In the genomic region with DNA sequence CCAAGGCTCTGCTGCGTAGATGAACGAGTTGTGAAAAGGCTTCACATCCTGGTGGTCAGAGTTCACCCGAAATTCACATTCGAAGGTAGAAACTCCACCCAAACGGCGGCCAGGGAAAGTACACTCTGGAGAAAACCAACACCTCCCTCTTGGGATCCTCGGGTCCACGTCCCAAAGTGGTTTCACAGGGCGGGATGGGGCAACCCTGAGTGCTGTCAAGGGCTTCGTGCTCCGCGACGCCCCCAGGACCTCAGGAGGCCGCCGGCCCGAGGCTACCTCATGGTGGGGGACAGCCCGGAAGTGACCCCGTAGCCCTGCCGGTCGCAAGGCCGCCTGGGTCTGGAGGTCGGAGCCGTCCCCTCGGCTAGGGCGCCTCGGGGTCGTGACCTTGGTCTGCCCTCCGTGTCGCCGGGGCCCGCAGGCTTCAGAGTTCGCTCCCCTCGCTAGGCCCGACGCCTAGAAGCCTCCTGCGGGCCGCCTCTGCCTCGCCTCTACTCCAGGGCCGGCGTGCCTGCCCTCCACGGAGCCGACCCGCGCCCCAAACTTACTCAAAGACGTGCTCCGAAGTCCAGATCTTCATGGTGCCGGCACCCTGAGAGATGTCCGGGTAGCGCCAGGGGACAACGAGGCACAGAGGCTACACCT, we compare ENCODE assay signal across 1 cellular context.
TF ChIP-seq lines count a peak whose summit lies in the region.

A gene (minus strand): TSS at position 636 of the 645 bp plus-strand sequence. CDS start 56 bp downstream, at position 580.

TF ChIP-seq in HepG2, 621 proteins besides CTCF, POLR2A, EP300 and RAD21 (continued from another document and continues in another):
- TF ChIP-seq, protein P1, sequence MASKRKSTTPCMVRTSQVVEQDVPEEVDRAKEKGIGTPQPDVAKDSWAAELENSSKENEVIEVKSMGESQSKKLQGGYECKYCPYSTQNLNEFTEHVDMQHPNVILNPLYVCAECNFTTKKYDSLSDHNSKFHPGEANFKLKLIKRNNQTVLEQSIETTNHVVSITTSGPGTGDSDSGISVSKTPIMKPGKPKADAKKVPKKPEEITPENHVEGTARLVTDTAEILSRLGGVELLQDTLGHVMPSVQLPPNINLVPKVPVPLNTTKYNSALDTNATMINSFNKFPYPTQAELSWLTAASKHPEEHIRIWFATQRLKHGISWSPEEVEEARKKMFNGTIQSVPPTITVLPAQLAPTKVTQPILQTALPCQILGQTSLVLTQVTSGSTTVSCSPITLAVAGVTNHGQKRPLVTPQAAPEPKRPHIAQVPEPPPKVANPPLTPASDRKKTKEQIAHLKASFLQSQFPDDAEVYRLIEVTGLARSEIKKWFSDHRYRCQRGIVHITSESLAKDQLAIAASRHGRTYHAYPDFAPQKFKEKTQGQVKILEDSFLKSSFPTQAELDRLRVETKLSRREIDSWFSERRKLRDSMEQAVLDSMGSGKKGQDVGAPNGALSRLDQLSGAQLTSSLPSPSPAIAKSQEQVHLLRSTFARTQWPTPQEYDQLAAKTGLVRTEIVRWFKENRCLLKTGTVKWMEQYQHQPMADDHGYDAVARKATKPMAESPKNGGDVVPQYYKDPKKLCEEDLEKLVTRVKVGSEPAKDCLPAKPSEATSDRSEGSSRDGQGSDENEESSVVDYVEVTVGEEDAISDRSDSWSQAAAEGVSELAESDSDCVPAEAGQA (IDR thresholded peaks at IDR 0.05; ENCODE audit: low read depth), result no peak; the same call in 1 of the 2 replicates
- TF ChIP-seq, protein P1 (CRISPR knock-in tag; IDR thresholded peaks at IDR 0.05; ENCODE audit: borderline replicate concordance), result no peak
- TF ChIP-seq ZNF567 (CRISPR knock-in tag; IDR thresholded peaks at IDR 0.05; ENCODE audit: borderline replicate concordance) (no peak), HIVEP1 (CRISPR knock-in tag; IDR thresholded peaks at IDR 0.05) (peak; percentile 94), ZNF446 (CRISPR knock-in tag; IDR thresholded peaks at IDR 0.05) (no peak), SP2 (CRISPR knock-in tag; IDR thresholded peaks at IDR 0.05) (peak; percentile 42; the same call in 1 of the 2 replicates), HMG20A (CRISPR knock-in tag; IDR thresholded peaks at IDR 0.05; ENCODE audit: borderline replicate concordance) (no peak), ZKSCAN1 (IDR thresholded peaks at IDR 0.05; ENCODE audit: low read length) (no peak), MYC (CRISPR knock-in tag; IDR thresholded peaks at IDR 0.05; ENCODE audit: borderline replicate concordance) (peak; percentile 74; the same call in 1 of the 2 replicates), MBNL3 (CRISPR knock-in tag; conservative IDR thresholded peaks at IDR 0.05) (no peak), BRCA1 (CRISPR knock-in tag; IDR thresholded peaks at IDR 0.05) (no peak), RELA (CRISPR knock-in tag; IDR thresholded peaks at IDR 0.05) (no peak), ZFP41 (CRISPR knock-in tag; IDR thresholded peaks at IDR 0.05; ENCODE audit: borderline replicate concordance) (no peak), ZNF501 (CRISPR knock-in tag; IDR thresholded peaks at IDR 0.05) (peak; percentile 59; the same call in 1 of the 2 replicates), ESRRA (CRISPR knock-in tag; IDR thresholded peaks at IDR 0.05; ENCODE audit: low read depth) (peak; percentile 87), ZNF878 (CRISPR knock-in tag; IDR thresholded peaks at IDR 0.05) (peak; percentile 87), ZNF563 (CRISPR knock-in tag; IDR thresholded peaks at IDR 0.05) (no peak; the same call in 1 of the 2 replicates), ZNF343 (CRISPR knock-in tag; IDR thresholded peaks at IDR 0.05) (peak; percentile 82; the same call in 1 of the 2 replicates), NR1H2 (CRISPR knock-in tag; IDR thresholded peaks at IDR 0.05; ENCODE audit: borderline replicate concordance, low read depth) (peak; percentile 70; the same call in 1 of the 2 replicates), ARNT (IDR thresholded peaks at IDR 0.05) (no peak), ZFP36 (IDR thresholded peaks at IDR 0.05; ENCODE audit: borderline replicate concordance, low read depth, low read length, partially characterized antibody) (no peak), KDM5A (IDR thresholded peaks at IDR 0.05; ENCODE audit: borderline replicate concordance, low read length) (no peak), ZNF746 (CRISPR knock-in tag; IDR thresholded peaks at IDR 0.05) (peak; percentile 90), ETV5 (CRISPR knock-in tag; IDR thresholded peaks at IDR 0.05; ENCODE audit: borderline replicate concordance) (no peak), POLR2G (IDR thresholded peaks at IDR 0.05; ENCODE audit: low read depth, low read length) (peak; percentile 56), CREB1 (IDR thresholded peaks at IDR 0.05) (no peak), CREB1 (CRISPR knock-in tag; IDR thresholded peaks at IDR 0.05) (no peak), ZNF33A (CRISPR knock-in tag; IDR thresholded peaks at IDR 0.05; ENCODE audit: borderline replicate concordance) (no peak), THAP11 (CRISPR knock-in tag; IDR thresholded peaks at IDR 0.05) (peak; percentile 44)
- TF ChIP-seq, protein P2, sequence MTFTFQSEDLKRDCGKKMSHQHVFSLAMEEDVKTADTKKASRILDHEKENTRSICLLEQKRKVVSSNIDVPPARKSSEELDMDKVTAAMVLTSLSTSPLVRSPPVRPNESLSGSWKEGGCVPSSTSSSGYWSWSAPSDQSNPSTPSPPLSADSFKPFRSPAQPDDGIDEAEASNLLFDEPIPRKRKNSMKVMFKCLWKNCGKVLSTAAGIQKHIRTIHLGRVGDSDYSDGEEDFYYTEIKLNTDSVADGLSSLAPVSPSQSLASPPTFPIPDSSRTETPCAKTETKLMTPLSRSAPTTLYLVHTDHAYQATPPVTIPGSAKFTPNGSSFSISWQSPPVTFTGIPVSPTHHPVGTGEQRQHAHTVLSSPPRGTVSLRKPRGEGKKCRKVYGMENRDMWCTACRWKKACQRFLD (CRISPR knock-in tag; IDR thresholded peaks at IDR 0.05; ENCODE audit: borderline replicate concordance), result 0 out of 2 replicates have a peak, but pooled peaks have one; percentile 56
- TF ChIP-seq, protein P3, sequence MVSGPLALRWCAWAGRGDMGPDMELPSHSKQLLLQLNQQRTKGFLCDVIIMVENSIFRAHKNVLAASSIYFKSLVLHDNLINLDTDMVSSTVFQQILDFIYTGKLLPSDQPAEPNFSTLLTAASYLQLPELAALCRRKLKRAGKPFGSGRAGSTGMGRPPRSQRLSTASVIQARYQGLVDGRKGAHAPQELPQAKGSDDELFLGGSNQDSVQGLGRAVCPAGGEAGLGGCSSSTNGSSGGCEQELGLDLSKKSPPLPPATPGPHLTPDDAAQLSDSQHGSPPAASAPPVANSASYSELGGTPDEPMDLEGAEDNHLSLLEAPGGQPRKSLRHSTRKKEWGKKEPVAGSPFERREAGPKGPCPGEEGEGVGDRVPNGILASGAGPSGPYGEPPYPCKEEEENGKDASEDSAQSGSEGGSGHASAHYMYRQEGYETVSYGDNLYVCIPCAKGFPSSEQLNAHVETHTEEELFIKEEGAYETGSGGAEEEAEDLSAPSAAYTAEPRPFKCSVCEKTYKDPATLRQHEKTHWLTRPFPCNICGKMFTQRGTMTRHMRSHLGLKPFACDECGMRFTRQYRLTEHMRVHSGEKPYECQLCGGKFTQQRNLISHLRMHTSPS (CRISPR knock-in tag; IDR thresholded peaks at IDR 0.05; ENCODE audit: low read depth), result peak; percentile 45; the same call in 1 of the 2 replicates
- TF ChIP-seq, protein P4, sequence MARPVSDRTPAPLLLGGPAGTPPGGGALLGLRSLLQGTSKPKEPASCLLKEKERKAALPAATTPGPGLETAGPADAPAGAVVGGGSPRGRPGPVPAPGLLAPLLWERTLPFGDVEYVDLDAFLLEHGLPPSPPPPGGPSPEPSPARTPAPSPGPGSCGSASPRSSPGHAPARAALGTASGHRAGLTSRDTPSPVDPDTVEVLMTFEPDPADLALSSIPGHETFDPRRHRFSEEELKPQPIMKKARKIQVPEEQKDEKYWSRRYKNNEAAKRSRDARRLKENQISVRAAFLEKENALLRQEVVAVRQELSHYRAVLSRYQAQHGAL (CRISPR knock-in tag; IDR thresholded peaks at IDR 0.05; ENCODE audit: not compliant biosample characterization), result no peak
- TF ChIP-seq, protein P5, sequence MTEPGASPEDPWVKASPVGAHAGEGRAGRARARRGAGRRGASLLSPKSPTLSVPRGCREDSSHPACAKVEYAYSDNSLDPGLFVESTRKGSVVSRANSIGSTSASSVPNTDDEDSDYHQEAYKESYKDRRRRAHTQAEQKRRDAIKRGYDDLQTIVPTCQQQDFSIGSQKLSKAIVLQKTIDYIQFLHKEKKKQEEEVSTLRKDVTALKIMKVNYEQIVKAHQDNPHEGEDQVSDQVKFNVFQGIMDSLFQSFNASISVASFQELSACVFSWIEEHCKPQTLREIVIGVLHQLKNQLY (CRISPR knock-in tag; IDR thresholded peaks at IDR 0.05), result no peak
- TF ChIP-seq, protein P6, sequence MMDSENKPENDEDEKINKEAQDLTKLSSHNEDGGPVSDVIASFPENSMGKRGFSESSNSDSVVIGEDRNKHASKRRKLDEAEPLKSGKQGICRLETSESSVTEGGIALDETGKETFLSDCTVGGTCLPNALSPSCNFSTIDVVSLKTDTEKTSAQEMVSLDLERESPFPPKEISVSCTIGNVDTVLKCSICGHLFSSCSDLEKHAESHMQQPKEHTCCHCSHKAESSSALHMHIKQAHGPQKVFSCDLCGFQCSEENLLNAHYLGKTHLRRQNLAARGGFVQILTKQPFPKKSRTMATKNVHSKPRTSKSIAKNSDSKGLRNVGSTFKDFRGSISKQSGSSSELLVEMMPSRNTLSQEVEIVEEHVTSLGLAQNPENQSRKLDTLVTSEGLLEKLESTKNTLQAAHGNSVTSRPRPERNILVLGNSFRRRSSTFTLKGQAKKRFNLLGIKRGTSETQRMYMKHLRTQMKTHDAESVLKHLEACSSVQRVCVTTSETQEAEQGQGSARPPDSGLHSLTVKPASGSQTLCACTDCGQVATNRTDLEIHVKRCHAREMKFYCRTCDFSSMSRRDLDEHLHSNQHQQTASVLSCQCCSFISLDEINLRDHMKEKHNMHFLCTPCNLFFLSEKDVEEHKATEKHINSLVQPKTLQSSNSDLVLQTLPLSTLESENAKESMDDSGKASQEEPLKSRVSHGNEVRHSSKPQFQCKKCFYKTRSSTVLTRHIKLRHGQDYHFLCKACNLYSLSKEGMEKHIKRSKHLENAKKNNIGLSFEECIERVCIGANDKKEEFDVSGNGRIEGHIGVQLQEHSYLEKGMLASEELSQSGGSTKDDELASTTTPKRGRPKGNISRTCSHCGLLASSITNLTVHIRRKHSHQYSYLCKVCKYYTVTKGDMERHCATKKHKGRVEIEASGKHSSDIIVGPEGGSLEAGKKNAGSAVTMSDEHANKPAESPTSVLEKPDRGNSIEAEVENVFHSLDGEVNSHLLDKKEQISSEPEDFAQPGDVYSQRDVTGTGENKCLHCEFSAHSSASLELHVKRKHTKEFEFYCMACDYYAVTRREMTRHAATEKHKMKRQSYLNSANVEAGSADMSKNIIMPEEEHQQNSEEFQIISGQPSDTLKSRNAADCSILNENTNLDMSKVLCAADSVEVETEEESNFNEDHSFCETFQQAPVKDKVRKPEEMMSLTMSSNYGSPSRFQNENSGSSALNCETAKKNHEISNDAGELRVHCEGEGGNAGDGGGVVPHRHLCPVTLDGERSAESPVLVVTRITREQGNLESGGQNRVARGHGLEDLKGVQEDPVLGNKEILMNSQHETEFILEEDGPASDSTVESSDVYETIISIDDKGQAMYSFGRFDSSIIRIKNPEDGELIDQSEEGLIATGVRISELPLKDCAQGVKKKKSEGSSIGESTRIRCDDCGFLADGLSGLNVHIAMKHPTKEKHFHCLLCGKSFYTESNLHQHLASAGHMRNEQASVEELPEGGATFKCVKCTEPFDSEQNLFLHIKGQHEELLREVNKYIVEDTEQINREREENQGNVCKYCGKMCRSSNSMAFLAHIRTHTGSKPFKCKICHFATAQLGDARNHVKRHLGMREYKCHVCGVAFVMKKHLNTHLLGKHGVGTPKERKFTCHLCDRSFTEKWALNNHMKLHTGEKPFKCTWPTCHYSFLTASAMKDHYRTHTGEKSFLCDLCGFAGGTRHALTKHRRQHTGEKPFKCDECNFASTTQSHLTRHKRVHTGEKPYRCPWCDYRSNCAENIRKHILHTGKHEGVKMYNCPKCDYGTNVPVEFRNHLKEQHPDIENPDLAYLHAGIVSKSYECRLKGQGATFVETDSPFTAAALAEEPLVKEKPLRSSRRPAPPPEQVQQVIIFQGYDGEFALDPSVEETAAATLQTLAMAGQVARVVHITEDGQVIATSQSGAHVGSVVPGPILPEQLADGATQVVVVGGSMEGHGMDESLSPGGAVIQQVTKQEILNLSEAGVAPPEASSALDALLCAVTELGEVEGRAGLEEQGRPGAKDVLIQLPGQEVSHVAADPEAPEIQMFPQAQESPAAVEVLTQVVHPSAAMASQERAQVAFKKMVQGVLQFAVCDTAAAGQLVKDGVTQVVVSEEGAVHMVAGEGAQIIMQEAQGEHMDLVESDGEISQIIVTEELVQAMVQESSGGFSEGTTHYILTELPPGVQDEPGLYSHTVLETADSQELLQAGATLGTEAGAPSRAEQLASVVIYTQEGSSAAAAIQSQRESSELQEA (CRISPR knock-in tag; IDR thresholded peaks at IDR 0.05; ENCODE audit: not compliant biosample characterization), result no peak
- TF ChIP-seq, protein P7, sequence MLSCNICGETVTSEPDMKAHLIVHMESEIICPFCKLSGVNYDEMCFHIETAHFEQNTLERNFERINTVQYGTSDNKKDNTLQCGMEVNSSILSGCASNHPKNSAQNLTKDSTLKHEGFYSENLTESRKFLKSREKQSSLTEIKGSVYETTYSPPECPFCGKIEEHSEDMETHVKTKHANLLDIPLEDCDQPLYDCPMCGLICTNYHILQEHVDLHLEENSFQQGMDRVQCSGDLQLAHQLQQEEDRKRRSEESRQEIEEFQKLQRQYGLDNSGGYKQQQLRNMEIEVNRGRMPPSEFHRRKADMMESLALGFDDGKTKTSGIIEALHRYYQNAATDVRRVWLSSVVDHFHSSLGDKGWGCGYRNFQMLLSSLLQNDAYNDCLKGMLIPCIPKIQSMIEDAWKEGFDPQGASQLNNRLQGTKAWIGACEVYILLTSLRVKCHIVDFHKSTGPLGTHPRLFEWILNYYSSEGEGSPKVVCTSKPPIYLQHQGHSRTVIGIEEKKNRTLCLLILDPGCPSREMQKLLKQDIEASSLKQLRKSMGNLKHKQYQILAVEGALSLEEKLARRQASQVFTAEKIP (CRISPR knock-in tag; IDR thresholded peaks at IDR 0.05; ENCODE audit: borderline replicate concordance), result no peak
